In genomic region chr12:89731614-89732013, GRCh38 we compare ENCODE assay signal across 14 cellular contexts. TPM values are rescaled to one million over a fixed set of nuclear protein-coding genes. Genes with fewer than 3 reads are reported as not detected.
DNase-seq lines count a peak whose midpoint lies in the region; TF ChIP-seq lines count a peak whose summit lies in the region.
"Had no signal": no experiment of that assay in that cellular context is flagged by ENCODE, and none has a peak within 500 bp of the region (broad histone marks: within the 10 kb centered on the region; RNA-seq: fewer than 3 reads in every experiment).

No MANE protein-coding gene starts in this region.

- H3K4me1 Mint-ChIP-seq in nephron progenitor cell = peaks cover 8% of the 10 kb centered on the region

- no peaks in the 10 kb centered on the region for H3K27me3 Mint-ChIP-seq in nephron progenitor cell (ENCODE audit: low read depth, poor library complexity)
- H3K27me3 Mint-ChIP-seq: activated naive CD8-positive, alpha-beta T cell treated with anti-CD3 and anti-CD28 coated beads, Interleukin-2, amount 50 U/mL, for 24 hours had no signal

- no peaks in the 10 kb centered on the region for H3K36me3 Mint-ChIP-seq in nephron progenitor cell (ENCODE audit: low read depth)

- no peak overlapping the region for H3K4me3 ChIP-seq in epithelial cell of esophagus (ENCODE audit: low read length)
- H3K4me3 ChIP-seq: testis had no signal

- peak; percentile 61 for DNase-seq in CD1c-positive myeloid dendritic cell (ENCODE audit: extremely low spot score)
- DNase-seq in NCI-H69 (lab: John Stamatoyannopoulos, UW) = peak; percentile 79
- DNase-seq in epithelial cell of esophagus (ENCODE audit: low read depth) = peak; percentile 69
- DNase-seq in renal cortical epithelial cell (ENCODE audit: low read depth) = peak; percentile 58
- no peak for DNase-seq in activated CD4-positive, alpha-beta T cell treated with anti-CD3 and anti-CD28 coated beads for 1 hour
- DNase-seq in NCI-H2081 treated with DMSO at 0.1 percent for 48 hours (lab: John Stamatoyannopoulos, UW) = no peak
- DNase-seq in nephron progenitor cell = no peak
- DNase-seq in NCI-H2196 (lab: John Stamatoyannopoulos, UW; ENCODE audit: unreplicated experiment) = no peak
- DNase-seq: activated naive CD8-positive, alpha-beta T cell treated with anti-CD3 and anti-CD28 coated beads, Interleukin-2, amount 50 U/mL, for 24 hours; Calu3; NCI-H1436; NK-92 treated with Interleukin-12 subunit alpha and Interleukin-12 subunit beta, amount 100 ng/mL, for 24 hours; T1000; testis had no signal

- no peak overlapping the region for H3K4me3 Mint-ChIP-seq in nephron progenitor cell
- H3K4me3 Mint-ChIP-seq: activated naive CD8-positive, alpha-beta T cell treated with anti-CD3 and anti-CD28 coated beads, Interleukin-2, amount 50 U/mL, for 24 hours had no signal

- TF ChIP-seq CTCF in epithelial cell of esophagus (IDR thresholded peaks at IDR 0.05; ENCODE audit: insufficient read depth, low read depth, low read length, missing control alignments) (no peak), nephron progenitor cell (IDR thresholded peaks at IDR 0.05) (no peak)

- H3K27ac Mint-ChIP-seq in nephron progenitor cell = no peak overlapping the region
- H3K27ac Mint-ChIP-seq: activated naive CD8-positive, alpha-beta T cell treated with anti-CD3 and anti-CD28 coated beads, Interleukin-2, amount 50 U/mL, for 24 hours had no signal

- H3K9me3 Mint-ChIP-seq in nephron progenitor cell = peaks cover 12% of the 10 kb centered on the region

RNA-seq across cellular contexts. Expression of gene ATP2B1, which starts 23.0 kb away (rescaled TPM):
- total RNA-seq in renal cortical epithelial cell = 81.6 and 117 TPM in 2 replicates

Comparison
In these comparisons a context has a peak if more than half of its experiments do, and no peak if none do; other contexts are left out.
1. DNase-seq: peak in CD1c-positive myeloid dendritic cell (single experiment), NCI-H69 (single experiment), epithelial cell of esophagus (single experiment) and renal cortical epithelial cell (single experiment); none in activated CD4-positive, alpha-beta T cell treated with anti-CD3 and anti-CD28 coated beads for 1 hour (single experiment), NCI-H2081 treated with DMSO at 0.1 percent for 48 hours (single experiment), nephron progenitor cell (single experiment) and NCI-H2196 (single experiment).